Comparison of ENCODE assay signal across 1 cellular context in the genomic region with DNA sequence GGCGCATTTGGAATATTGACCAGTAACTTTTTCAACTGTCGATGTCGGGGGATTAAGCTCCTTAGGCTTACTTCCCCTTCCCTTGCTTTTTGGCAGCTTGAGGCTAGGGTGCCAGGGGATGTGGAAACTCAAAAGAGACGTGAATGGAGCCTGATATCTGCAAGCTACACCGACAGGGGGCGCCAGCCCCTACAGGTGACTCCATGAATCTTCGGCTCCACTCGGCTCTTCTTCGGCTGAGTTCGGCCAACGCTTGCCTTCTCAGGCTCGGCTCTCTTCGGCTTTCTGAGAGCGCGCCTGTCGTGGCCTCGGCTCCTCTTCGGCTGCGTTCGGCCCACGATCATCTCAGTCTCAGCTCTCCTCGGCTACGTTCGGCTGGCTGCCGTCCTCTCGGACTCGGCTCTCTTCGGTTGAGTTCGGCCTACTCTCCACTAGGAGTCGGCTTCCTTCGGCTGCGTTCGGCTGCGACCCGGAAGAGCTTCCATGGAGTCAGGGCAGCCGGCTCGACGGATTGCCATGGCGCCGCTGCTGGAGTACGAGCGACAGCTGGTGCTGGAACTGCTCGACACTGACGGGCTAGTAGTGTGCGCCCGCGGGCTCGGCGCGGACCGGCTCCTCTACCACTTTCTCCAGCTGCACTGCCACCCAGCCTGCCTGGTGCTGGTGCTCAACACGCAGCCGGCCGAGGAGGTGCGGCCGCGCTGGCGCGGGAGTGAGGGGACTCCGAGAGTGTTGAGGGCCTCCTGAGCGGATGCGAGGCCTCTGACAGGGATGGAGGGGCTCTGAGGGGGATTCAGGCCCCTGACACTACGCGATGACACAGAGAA.
A peak's percentile ranks its signal among the peaks of the same experiment; 100 is the strongest.
TF ChIP-seq lines count a peak whose summit lies in the region.

A gene (plus strand): TSS at position 472 of the 827 bp plus-strand sequence. CDS start 12 bp downstream, at position 484.

TF ChIP-seq in HepG2, 621 proteins besides CTCF, POLR2A, EP300 and RAD21 (continued from another document and continues in another):
- TF ChIP-seq, protein P1, sequence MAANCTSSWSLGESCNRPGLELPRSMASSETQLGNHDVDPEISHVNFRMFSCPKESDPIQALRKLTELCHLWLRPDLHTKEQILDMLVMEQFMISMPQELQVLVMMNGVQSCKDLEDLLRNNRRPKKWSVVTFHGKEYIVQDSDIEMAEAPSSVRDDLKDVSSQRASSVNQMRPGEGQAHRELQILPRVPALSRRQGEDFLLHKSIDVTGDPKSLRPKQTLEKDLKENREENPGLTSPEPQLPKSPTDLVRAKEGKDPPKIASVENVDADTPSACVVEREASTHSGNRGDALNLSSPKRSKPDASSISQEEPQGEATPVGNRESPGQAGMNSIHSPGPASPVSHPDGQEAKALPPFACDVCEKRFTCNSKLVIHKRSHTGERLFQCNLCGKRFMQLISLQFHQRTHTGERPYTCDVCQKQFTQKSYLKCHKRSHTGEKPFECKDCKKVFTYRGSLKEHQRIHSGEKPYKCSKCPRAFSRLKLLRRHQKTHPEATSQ (CRISPR knock-in tag; IDR thresholded peaks at IDR 0.05; ENCODE audit: borderline replicate concordance): no peak; the same call in 1 of the 2 replicates
- TF ChIP-seq ZNF354B (CRISPR knock-in tag; IDR thresholded peaks at IDR 0.05) (no peak), ZNF501 (CRISPR knock-in tag; IDR thresholded peaks at IDR 0.05) (peak; percentile 100), FOSL1 (CRISPR knock-in tag; IDR thresholded peaks at IDR 0.05; ENCODE audit: borderline replicate concordance) (no peak), HDAC2 (CRISPR knock-in tag; IDR thresholded peaks at IDR 0.05) (peak; percentile 75), ESRRA (CRISPR knock-in tag; IDR thresholded peaks at IDR 0.05; ENCODE audit: low read depth) (no peak), TARDBP (CRISPR knock-in tag; IDR thresholded peaks at IDR 0.05) (peak; percentile 89), AGO1 (IDR thresholded peaks at IDR 0.05; ENCODE audit: low read depth, low read length, poor library complexity, severe bottlenecking) (peak; percentile 39), NFKB2 (CRISPR knock-in tag; IDR thresholded peaks at IDR 0.05; ENCODE audit: borderline replicate concordance) (peak; percentile 95), HDAC6 (IDR thresholded peaks at IDR 0.05; ENCODE audit: low read depth, low read length) (no peak), PHF20 (CRISPR knock-in tag; IDR thresholded peaks at IDR 0.05) (peak; percentile 99), KLF12 (CRISPR knock-in tag; IDR thresholded peaks at IDR 0.05; ENCODE audit: borderline replicate concordance) (peak; percentile 71; the same call in 1 of the 2 replicates), BRD4 (CRISPR knock-in tag; IDR thresholded peaks at IDR 0.05) (peak; percentile 99), GTF2F1 (IDR thresholded peaks at IDR 0.05; ENCODE audit: low read length) (no peak), ATRX (CRISPR knock-in tag; IDR thresholded peaks at IDR 0.05; ENCODE audit: borderline replicate concordance) (no peak), ZNF143 (CRISPR knock-in tag; IDR thresholded peaks at IDR 0.05) (no peak), ZNF552 (CRISPR knock-in tag; IDR thresholded peaks at IDR 0.05; ENCODE audit: borderline replicate concordance) (peak; percentile 91), ZFY (CRISPR knock-in tag; IDR thresholded peaks at IDR 0.05) (peak; percentile 98), TCF7L2 (IDR thresholded peaks at IDR 0.05; ENCODE audit: low read depth, low read length) (no peak), PAX8 (CRISPR knock-in tag; IDR thresholded peaks at IDR 0.05; ENCODE audit: borderline replicate concordance) (peak; percentile 98; the same call in 1 of the 2 replicates), PAWR (CRISPR knock-in tag; IDR thresholded peaks at IDR 0.05; ENCODE audit: borderline replicate concordance) (peak; percentile 93), SIN3A (IDR thresholded peaks at IDR 0.05; ENCODE audit: borderline replicate concordance, low read depth, low read length) (peak; percentile 96; the same call in 1 of the 2 replicates), ZNF619 (CRISPR knock-in tag; IDR thresholded peaks at IDR 0.05) (peak; percentile 99), TEAD3 (CRISPR knock-in tag; optimal IDR thresholded peaks at IDR 0.05; ENCODE audit: borderline replicate concordance) (peak; percentile 62), KAT7 (CRISPR knock-in tag; IDR thresholded peaks at IDR 0.05; ENCODE audit: borderline replicate concordance) (peak; percentile 100), SETDB1 (CRISPR knock-in tag; IDR thresholded peaks at IDR 0.05; ENCODE audit: borderline replicate concordance) (no peak), ZSCAN25 (CRISPR knock-in tag; IDR thresholded peaks at IDR 0.05) (peak; percentile 58; the same call in 1 of the 2 replicates), ZFP36L2 (CRISPR knock-in tag; IDR thresholded peaks at IDR 0.05) (peak; percentile 53; the same call in 1 of the 2 replicates), NFE2 (CRISPR knock-in tag; IDR thresholded peaks at IDR 0.05) (0 out of 2 replicates have a peak, but pooled peaks have one; percentile 46), ZNF33B (CRISPR knock-in tag; IDR thresholded peaks at IDR 0.05) (peak; percentile 92), HMG20A (CRISPR knock-in tag; IDR thresholded peaks at IDR 0.05; ENCODE audit: borderline replicate concordance) (0 out of 2 replicates have a peak, but pooled peaks have one; percentile 36), ZNF615 (CRISPR knock-in tag; IDR thresholded peaks at IDR 0.05; ENCODE audit: borderline replicate concordance) (no peak), HNRNPK (IDR thresholded peaks at IDR 0.05; ENCODE audit: low read depth, low read length, poor library complexity, severe bottlenecking) (no peak)
- TF ChIP-seq, protein P2, sequence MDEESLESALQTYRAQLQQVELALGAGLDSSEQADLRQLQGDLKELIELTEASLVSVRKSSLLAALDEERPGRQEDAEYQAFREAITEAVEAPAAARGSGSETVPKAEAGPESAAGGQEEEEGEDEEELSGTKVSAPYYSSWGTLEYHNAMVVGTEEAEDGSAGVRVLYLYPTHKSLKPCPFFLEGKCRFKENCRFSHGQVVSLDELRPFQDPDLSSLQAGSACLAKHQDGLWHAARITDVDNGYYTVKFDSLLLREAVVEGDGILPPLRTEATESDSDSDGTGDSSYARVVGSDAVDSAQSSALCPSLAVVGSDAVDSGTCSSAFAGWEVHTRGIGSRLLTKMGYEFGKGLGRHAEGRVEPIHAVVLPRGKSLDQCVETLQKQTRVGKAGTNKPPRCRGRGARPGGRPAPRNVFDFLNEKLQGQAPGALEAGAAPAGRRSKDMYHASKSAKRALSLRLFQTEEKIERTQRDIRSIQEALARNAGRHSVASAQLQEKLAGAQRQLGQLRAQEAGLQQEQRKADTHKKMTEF (CRISPR knock-in tag; IDR thresholded peaks at IDR 0.05): peak; percentile 97
- TF ChIP-seq, protein P3, sequence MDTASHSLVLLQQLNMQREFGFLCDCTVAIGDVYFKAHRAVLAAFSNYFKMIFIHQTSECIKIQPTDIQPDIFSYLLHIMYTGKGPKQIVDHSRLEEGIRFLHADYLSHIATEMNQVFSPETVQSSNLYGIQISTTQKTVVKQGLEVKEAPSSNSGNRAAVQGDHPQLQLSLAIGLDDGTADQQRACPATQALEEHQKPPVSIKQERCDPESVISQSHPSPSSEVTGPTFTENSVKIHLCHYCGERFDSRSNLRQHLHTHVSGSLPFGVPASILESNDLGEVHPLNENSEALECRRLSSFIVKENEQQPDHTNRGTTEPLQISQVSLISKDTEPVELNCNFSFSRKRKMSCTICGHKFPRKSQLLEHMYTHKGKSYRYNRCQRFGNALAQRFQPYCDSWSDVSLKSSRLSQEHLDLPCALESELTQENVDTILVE (CRISPR knock-in tag; IDR thresholded peaks at IDR 0.05): peak; percentile 82
- TF ChIP-seq, protein P4, sequence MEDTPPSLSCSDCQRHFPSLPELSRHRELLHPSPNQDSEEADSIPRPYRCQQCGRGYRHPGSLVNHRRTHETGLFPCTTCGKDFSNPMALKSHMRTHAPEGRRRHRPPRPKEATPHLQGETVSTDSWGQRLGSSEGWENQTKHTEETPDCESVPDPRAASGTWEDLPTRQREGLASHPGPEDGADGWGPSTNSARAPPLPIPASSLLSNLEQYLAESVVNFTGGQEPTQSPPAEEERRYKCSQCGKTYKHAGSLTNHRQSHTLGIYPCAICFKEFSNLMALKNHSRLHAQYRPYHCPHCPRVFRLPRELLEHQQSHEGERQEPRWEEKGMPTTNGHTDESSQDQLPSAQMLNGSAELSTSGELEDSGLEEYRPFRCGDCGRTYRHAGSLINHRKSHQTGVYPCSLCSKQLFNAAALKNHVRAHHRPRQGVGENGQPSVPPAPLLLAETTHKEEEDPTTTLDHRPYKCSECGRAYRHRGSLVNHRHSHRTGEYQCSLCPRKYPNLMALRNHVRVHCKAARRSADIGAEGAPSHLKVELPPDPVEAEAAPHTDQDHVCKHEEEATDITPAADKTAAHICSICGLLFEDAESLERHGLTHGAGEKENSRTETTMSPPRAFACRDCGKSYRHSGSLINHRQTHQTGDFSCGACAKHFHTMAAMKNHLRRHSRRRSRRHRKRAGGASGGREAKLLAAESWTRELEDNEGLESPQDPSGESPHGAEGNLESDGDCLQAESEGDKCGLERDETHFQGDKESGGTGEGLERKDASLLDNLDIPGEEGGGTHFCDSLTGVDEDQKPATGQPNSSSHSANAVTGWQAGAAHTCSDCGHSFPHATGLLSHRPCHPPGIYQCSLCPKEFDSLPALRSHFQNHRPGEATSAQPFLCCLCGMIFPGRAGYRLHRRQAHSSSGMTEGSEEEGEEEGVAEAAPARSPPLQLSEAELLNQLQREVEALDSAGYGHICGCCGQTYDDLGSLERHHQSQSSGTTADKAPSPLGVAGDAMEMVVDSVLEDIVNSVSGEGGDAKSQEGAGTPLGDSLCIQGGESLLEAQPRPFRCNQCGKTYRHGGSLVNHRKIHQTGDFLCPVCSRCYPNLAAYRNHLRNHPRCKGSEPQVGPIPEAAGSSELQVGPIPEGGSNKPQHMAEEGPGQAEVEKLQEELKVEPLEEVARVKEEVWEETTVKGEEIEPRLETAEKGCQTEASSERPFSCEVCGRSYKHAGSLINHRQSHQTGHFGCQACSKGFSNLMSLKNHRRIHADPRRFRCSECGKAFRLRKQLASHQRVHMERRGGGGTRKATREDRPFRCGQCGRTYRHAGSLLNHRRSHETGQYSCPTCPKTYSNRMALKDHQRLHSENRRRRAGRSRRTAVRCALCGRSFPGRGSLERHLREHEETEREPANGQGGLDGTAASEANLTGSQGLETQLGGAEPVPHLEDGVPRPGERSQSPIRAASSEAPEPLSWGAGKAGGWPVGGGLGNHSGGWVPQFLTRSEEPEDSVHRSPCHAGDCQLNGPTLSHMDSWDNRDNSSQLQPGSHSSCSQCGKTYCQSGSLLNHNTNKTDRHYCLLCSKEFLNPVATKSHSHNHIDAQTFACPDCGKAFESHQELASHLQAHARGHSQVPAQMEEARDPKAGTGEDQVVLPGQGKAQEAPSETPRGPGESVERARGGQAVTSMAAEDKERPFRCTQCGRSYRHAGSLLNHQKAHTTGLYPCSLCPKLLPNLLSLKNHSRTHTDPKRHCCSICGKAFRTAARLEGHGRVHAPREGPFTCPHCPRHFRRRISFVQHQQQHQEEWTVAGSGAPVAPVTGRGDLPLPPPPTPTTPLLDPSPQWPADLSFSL (CRISPR knock-in tag; IDR thresholded peaks at IDR 0.05): no peak
- TF ChIP-seq, protein P5, sequence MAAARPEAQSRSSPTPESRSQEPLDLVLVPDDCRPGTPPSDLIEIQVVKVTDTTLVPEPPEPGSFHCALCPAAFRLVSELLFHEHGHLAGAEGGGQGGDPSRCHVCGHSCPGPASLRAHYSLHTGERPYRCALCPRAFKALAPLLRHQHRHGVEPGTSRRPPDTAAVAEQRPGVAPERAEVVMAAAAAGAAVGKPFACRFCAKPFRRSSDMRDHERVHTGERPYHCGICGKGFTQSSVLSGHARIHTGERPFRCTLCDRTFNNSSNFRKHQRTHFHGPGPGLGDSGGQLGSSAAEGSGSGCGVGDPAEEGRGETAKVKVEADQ (CRISPR knock-in tag; IDR thresholded peaks at IDR 0.05; ENCODE audit: borderline replicate concordance): peak; percentile 98
- TF ChIP-seq, protein P6, sequence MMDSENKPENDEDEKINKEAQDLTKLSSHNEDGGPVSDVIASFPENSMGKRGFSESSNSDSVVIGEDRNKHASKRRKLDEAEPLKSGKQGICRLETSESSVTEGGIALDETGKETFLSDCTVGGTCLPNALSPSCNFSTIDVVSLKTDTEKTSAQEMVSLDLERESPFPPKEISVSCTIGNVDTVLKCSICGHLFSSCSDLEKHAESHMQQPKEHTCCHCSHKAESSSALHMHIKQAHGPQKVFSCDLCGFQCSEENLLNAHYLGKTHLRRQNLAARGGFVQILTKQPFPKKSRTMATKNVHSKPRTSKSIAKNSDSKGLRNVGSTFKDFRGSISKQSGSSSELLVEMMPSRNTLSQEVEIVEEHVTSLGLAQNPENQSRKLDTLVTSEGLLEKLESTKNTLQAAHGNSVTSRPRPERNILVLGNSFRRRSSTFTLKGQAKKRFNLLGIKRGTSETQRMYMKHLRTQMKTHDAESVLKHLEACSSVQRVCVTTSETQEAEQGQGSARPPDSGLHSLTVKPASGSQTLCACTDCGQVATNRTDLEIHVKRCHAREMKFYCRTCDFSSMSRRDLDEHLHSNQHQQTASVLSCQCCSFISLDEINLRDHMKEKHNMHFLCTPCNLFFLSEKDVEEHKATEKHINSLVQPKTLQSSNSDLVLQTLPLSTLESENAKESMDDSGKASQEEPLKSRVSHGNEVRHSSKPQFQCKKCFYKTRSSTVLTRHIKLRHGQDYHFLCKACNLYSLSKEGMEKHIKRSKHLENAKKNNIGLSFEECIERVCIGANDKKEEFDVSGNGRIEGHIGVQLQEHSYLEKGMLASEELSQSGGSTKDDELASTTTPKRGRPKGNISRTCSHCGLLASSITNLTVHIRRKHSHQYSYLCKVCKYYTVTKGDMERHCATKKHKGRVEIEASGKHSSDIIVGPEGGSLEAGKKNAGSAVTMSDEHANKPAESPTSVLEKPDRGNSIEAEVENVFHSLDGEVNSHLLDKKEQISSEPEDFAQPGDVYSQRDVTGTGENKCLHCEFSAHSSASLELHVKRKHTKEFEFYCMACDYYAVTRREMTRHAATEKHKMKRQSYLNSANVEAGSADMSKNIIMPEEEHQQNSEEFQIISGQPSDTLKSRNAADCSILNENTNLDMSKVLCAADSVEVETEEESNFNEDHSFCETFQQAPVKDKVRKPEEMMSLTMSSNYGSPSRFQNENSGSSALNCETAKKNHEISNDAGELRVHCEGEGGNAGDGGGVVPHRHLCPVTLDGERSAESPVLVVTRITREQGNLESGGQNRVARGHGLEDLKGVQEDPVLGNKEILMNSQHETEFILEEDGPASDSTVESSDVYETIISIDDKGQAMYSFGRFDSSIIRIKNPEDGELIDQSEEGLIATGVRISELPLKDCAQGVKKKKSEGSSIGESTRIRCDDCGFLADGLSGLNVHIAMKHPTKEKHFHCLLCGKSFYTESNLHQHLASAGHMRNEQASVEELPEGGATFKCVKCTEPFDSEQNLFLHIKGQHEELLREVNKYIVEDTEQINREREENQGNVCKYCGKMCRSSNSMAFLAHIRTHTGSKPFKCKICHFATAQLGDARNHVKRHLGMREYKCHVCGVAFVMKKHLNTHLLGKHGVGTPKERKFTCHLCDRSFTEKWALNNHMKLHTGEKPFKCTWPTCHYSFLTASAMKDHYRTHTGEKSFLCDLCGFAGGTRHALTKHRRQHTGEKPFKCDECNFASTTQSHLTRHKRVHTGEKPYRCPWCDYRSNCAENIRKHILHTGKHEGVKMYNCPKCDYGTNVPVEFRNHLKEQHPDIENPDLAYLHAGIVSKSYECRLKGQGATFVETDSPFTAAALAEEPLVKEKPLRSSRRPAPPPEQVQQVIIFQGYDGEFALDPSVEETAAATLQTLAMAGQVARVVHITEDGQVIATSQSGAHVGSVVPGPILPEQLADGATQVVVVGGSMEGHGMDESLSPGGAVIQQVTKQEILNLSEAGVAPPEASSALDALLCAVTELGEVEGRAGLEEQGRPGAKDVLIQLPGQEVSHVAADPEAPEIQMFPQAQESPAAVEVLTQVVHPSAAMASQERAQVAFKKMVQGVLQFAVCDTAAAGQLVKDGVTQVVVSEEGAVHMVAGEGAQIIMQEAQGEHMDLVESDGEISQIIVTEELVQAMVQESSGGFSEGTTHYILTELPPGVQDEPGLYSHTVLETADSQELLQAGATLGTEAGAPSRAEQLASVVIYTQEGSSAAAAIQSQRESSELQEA (CRISPR knock-in tag; IDR thresholded peaks at IDR 0.05; ENCODE audit: not compliant biosample characterization): peak; percentile 99
